ENCODE assay signal across 13 cellular contexts in genomic region chr6:73679009-73679408, GRCh38.
"Had no signal": no experiment of that assay in that cellular context is flagged by ENCODE, and none has a peak within 500 bp of the region (broad histone marks: within the 10 kb centered on the region; RNA-seq: fewer than 3 reads in every experiment).

No MANE protein-coding gene starts in this region.

- H3K36me3 ChIP-seq: upper lobe of left lung had no signal

- H3K27ac ChIP-seq: upper lobe of left lung had no signal

- H3K9me3 ChIP-seq: upper lobe of left lung had no signal

- H3K4me1 ChIP-seq: upper lobe of left lung had no signal

- H3K27me3 ChIP-seq: upper lobe of left lung had no signal

- H3K4me3 ChIP-seq: upper lobe of left lung had no signal

- ATAC-seq: activated CD4-positive, CD25-positive, alpha-beta regulatory T cell treated with anti-CD3 and anti-CD28 coated beads, Interleukin-2, amount 50 U/mL, for 24 hours; activated T-cell treated with anti-CD3 and anti-CD28 coated beads, Interleukin-2, amount 50 U/mL, for 4 hours; left colon; natural killer cell had no signal

- DNase-seq: activated CD4-positive, alpha-beta T cell treated with anti-CD3 and anti-CD28 coated beads, Interleukin-2, amount 50 U/mL, for 4 hours; activated gamma-delta T cell; activated T-cell treated with anti-CD3 and anti-CD28 coated beads, Interleukin-2, amount 50 U/mL, for 4 hours; anterior cingulate cortex; dermis blood vessel endothelial cell; left colon; mammary epithelial cell; natural killer cell; nucleus accumbens; stimulated activated CD4-positive, alpha-beta T cell treated with anti-CD3 and anti-CD28 coated beads, Interleukin-2, amount 100 ng/mL, for 48 hours; stimulated activated naive CD4-positive, alpha-beta T cell treated with Interleukin-2 at 50 U/mL for 16 hours; upper lobe of left lung had no signal
